1 cellular context compared by ENCODE assay signal in the genomic region with DNA sequence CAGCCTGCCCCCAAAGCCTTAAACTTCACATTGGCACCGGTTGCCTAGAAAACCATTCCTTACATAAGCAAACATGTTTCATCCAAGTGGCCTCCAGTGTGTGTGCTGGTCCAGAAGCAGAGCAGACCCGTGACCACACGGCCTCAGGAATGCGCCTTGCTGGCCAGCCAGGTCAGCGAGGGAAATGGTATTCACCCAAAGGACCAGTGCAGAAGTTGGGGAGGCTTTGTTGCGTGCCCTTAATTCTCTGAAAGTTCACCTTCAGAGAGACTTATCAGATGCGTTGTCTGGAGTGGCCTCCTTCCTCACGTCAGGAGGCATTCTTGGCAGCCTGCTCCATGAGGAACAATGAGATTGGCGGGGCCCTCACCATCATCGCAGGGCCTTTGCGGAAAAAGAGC.
TF ChIP-seq lines count a peak whose summit lies in the region.

No MANE protein-coding gene starts in this region.

TF ChIP-seq in SK-N-SH treated with all-trans-retinoic acid at 6 μM for 48 hours, 23 proteins besides CTCF, POLR2A, EP300 and RAD21 (continued from another document):
- TF ChIP-seq, protein P1, sequence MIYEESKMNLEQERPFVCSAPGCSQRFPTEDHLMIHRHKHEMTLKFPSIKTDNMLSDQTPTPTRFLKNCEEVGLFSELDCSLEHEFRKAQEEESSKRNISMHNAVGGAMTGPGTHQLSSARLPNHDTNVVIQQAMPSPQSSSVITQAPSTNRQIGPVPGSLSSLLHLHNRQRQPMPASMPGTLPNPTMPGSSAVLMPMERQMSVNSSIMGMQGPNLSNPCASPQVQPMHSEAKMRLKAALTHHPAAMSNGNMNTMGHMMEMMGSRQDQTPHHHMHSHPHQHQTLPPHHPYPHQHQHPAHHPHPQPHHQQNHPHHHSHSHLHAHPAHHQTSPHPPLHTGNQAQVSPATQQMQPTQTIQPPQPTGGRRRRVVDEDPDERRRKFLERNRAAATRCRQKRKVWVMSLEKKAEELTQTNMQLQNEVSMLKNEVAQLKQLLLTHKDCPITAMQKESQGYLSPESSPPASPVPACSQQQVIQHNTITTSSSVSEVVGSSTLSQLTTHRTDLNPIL (CRISPR knock-in tag; IDR thresholded peaks at IDR 0.05; ENCODE audit: low read depth) = no peak
- TF ChIP-seq ZFP3 (CRISPR knock-in tag; IDR thresholded peaks at IDR 0.05) = no peak
- no peak for TF ChIP-seq BACH2 (CRISPR knock-in tag; IDR thresholded peaks at IDR 0.05; ENCODE audit: borderline replicate concordance)
